ENCODE assay signal across 18 cellular contexts in the genomic region with DNA sequence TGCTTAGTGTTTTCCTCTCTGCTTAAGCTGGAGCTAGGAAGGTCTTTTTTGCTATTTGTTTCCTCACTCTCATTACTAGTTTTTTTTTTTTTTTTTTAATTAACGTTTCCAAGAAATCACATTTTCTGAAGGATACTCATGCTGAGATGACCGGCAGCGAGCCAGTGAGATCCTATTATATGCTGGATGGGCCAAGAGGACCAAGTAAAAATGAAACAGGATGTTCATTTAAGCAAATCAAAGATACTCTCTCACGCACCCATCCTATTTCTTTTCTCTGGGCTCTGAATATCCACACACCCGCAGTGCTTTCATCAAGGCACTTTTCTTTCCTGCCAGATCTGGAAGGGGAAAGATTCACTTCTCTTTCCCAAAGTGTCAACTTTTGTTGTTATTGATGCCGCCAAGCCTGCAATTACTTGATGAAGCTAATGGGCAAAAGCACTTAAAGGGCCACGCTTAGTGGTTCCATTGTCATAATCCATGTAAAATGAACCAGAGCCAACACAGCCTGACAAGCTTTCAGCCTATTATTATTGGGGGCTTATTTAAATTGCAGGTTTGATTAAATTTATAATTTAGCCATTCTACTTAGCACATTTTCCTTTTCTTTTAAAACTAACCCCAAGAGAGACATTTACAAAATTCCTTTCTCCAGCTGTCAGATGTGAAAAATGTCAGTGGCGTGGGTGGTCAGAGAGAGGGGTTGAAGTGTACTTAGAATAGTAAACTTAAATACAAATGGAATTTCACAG.
A peak's percentile ranks its signal among the peaks of the same experiment; 100 is the strongest.
DNase-seq lines count a peak whose midpoint lies in the region; ATAC-seq and TF ChIP-seq lines count a peak whose summit lies in the region.
"Had no signal": no experiment of that assay in that cellular context is flagged by ENCODE, and none has a peak within 500 bp of the region (broad histone marks: within the 10 kb centered on the region; RNA-seq: fewer than 3 reads in every experiment).

No MANE protein-coding gene starts in this region.

- H2BK5ac ChIP-seq in H9 (ENCODE audit: insufficient read length, low read length), result no peak overlapping the region

- no peak overlapping the region for H4K5ac ChIP-seq in H9 (ENCODE audit: insufficient read length, low read depth, low read length)

- no peak overlapping the region for H3K4me3 Mint-ChIP-seq in stimulated activated naive B cell treated with anti-CD40 and anti-IgM and Interleukin-4, amounts not matched to agents 10 μg/mL and 1 μg/mL and 100 μg/mL, for 72 hours
- H3K4me3 Mint-ChIP-seq in H9, result no peak overlapping the region
- H3K4me3 Mint-ChIP-seq: activated CD8-positive, alpha-beta memory T cell treated with anti-CD3 and anti-CD28 coated beads, Interleukin-2, amount 10 ng/mL, durations not matched to agents 7 days and 5 days; activated naive CD4-positive, alpha-beta T cell treated with anti-CD3 and anti-CD28 coated beads for 36 hours; CD4-positive, alpha-beta memory T cell; natural killer cell treated with Interleukin-12 subunit alpha and Interleukin-12 subunit beta and Interleukin-15 and Interleukin-18, amount 100 ng/mL, for 72 hours had no signal

- H3K9me3 Mint-ChIP-seq in stimulated activated naive B cell treated with anti-CD40 and anti-IgM and Interleukin-4, amounts not matched to agents 10 μg/mL and 1 μg/mL and 100 μg/mL, for 72 hours, result peaks cover 0 to 2% of the 10 kb centered on the region in 2 donors
- no peaks in the 10 kb centered on the region for H3K9me3 Mint-ChIP-seq in H9
- H3K9me3 Mint-ChIP-seq: activated naive CD4-positive, alpha-beta T cell treated with anti-CD3 and anti-CD28 coated beads for 36 hours; CD4-positive, alpha-beta memory T cell; natural killer cell treated with Interleukin-12 subunit alpha and Interleukin-12 subunit beta and Interleukin-15 and Interleukin-18, amount 100 ng/mL, for 72 hours had no signal

- no peak overlapping the region for H2BK15ac ChIP-seq in H9 (ENCODE audit: low read depth, low read length)

- H4K20me1 ChIP-seq in SK-N-SH (ENCODE audit: insufficient read depth), result no peaks in the 10 kb centered on the region
- no peaks in the 10 kb centered on the region for H4K20me1 ChIP-seq in H9 (ENCODE audit: control insufficient read depth, insufficient read depth, insufficient read length)

- H3K14ac ChIP-seq in H9 (ENCODE audit: insufficient read depth, low read length), result no peak overlapping the region

- H3K23me2 ChIP-seq in H9 (ENCODE audit: insufficient read length, low read depth, low read length, poor library complexity, severe bottlenecking), result no peaks in the 10 kb centered on the region

- TF ChIP-seq RAD21 in SK-N-SH (IDR thresholded peaks at IDR 0.05; ENCODE audit: low read length), result no peak

- H2BK12ac ChIP-seq in H9 (ENCODE audit: insufficient read length, low read depth, low read length), result no peak overlapping the region

- H2AK5ac ChIP-seq in H9 (ENCODE audit: insufficient read length, low read length), result no peak overlapping the region

- peaks cover 3 to 5% of the 10 kb centered on the region in 2 donors for H3K27me3 Mint-ChIP-seq in stimulated activated naive B cell treated with anti-CD40 and anti-IgM and Interleukin-4, amounts not matched to agents 10 μg/mL and 1 μg/mL and 100 μg/mL, for 72 hours
- H3K27me3 Mint-ChIP-seq in H9 (ENCODE audit: low read depth), result no peaks in the 10 kb centered on the region

- H3K4me3 ChIP-seq in skeletal muscle satellite cell (ENCODE audit: low read length) (peak overlapping the region; percentile 58), SK-N-SH (ENCODE audit: low read depth in 2 of 2, low read length in 1 of 2) (no peak overlapping the region)
- H3K4me3 ChIP-seq: breast epithelium, SK-N-MC had no signal

- no peak overlapping the region for H3K4ac ChIP-seq in H9 (ENCODE audit: low read depth, low read length)

- H3K79me2 ChIP-seq in SK-N-SH (ENCODE audit: insufficient read depth) (no peaks in the 10 kb centered on the region), H9 (ENCODE audit: insufficient read depth, low read length) (no peaks in the 10 kb centered on the region)

- no peak overlapping the region for H4K8ac ChIP-seq in H9 (replicated peaks; ENCODE audit: insufficient read length, low read depth, low read length)

- ATAC-seq in stimulated activated naive B cell treated with anti-CD40 and anti-IgM and Interleukin-4, amounts not matched to agents 10 μg/mL and 1 μg/mL and 100 μg/mL, for 72 hours (replicated peaks), result no peak
- ATAC-seq: activated CD8-positive, alpha-beta memory T cell treated with anti-CD3 and anti-CD28 coated beads, Interleukin-2, amount 10 ng/mL, durations not matched to agents 7 days and 5 days; natural killer cell treated with Interleukin-12 subunit alpha and Interleukin-12 subunit beta and Interleukin-15 and Interleukin-18, amount 100 ng/mL, for 72 hours had no signal

- TF ChIP-seq CTCF in SK-N-SH (IDR thresholded peaks at IDR 0.05) (no peak), H9 (conservative IDR thresholded peaks at IDR 0.05) (no peak)

- no peaks in the 10 kb centered on the region for H3F3A ChIP-seq in SK-N-SH (replicated peaks; ENCODE audit: insufficient read depth)

- H3K27ac ChIP-seq in SK-N-SH (ENCODE audit: low read depth in 2 of 2, low read length in 1 of 2) (no peak overlapping the region), H9 (ENCODE audit: insufficient read length, low read depth, low read length) (no peak overlapping the region)
- H3K27ac ChIP-seq: breast epithelium, SK-N-MC had no signal

- H3K56ac ChIP-seq in H9 (ENCODE audit: insufficient read length, low read depth, low read length), result no peak overlapping the region

- no peaks in the 10 kb centered on the region for H3K36me3 Mint-ChIP-seq in stimulated activated naive B cell treated with anti-CD40 and anti-IgM and Interleukin-4, amounts not matched to agents 10 μg/mL and 1 μg/mL and 100 μg/mL, for 72 hours
- no peaks in the 10 kb centered on the region for H3K36me3 Mint-ChIP-seq in H9 (ENCODE audit: insufficient read depth in 1 of 3, low read depth in 3 of 3)
- H3K36me3 Mint-ChIP-seq: activated CD8-positive, alpha-beta memory T cell treated with anti-CD3 and anti-CD28 coated beads, Interleukin-2, amount 10 ng/mL, durations not matched to agents 7 days and 5 days; CD4-positive, alpha-beta memory T cell; natural killer cell treated with Interleukin-12 subunit alpha and Interleukin-12 subunit beta and Interleukin-15 and Interleukin-18, amount 100 ng/mL, for 72 hours had no signal

- no peaks in the 10 kb centered on the region for H3K4me1 Mint-ChIP-seq in stimulated activated naive B cell treated with anti-CD40 and anti-IgM and Interleukin-4, amounts not matched to agents 10 μg/mL and 1 μg/mL and 100 μg/mL, for 72 hours
- H3K4me1 Mint-ChIP-seq in H9, result peaks cover 9% of the 10 kb centered on the region in 2 experiments
- H3K4me1 Mint-ChIP-seq: activated CD8-positive, alpha-beta memory T cell treated with anti-CD3 and anti-CD28 coated beads, Interleukin-2, amount 10 ng/mL, durations not matched to agents 7 days and 5 days; CD4-positive, alpha-beta memory T cell had no signal

- H2BK20ac ChIP-seq in H9 (ENCODE audit: low read depth, low read length, poor library complexity, severe bottlenecking), result no peak overlapping the region

- no peaks in the 10 kb centered on the region for H3K9me3 ChIP-seq in skeletal muscle satellite cell (replicated peaks; ENCODE audit: low read length)
- H3K9me3 ChIP-seq in SK-N-SH, result no peaks in the 10 kb centered on the region
- no peaks in the 10 kb centered on the region for H3K9me3 ChIP-seq in H9 (ENCODE audit: control insufficient read depth, low read depth, low read length)
- H3K9me3 ChIP-seq: breast epithelium had no signal

- no peak overlapping the region for H3K23ac ChIP-seq in H9 (ENCODE audit: insufficient read length, low read depth, low read length)

- no peak overlapping the region for H3T11ph ChIP-seq in H9 (ENCODE audit: low read length)

- H3K27ac Mint-ChIP-seq in stimulated activated naive B cell treated with anti-CD40 and anti-IgM and Interleukin-4, amounts not matched to agents 10 μg/mL and 1 μg/mL and 100 μg/mL, for 72 hours, result no peak overlapping the region
- peak overlapping the region in 1 of 3 experiments; percentile 16; a peak in 1 of 7 replicates for H3K27ac Mint-ChIP-seq in H9
- H3K27ac Mint-ChIP-seq: activated CD8-positive, alpha-beta memory T cell treated with anti-CD3 and anti-CD28 coated beads, Interleukin-2, amount 10 ng/mL, durations not matched to agents 7 days and 5 days; activated naive CD4-positive, alpha-beta T cell treated with anti-CD3 and anti-CD28 coated beads for 36 hours; CD4-positive, alpha-beta memory T cell; natural killer cell treated with Interleukin-12 subunit alpha and Interleukin-12 subunit beta and Interleukin-15 and Interleukin-18, amount 100 ng/mL, for 72 hours had no signal

- no peaks in the 10 kb centered on the region for H3K9me2 ChIP-seq in SK-N-SH

- H3K79me1 ChIP-seq in H9 (ENCODE audit: insufficient read depth, low read depth, low read length, poor library complexity, severe bottlenecking), result no peaks in the 10 kb centered on the region

- H3K18ac ChIP-seq in H9 (ENCODE audit: insufficient read length, low read depth, low read length), result no peak overlapping the region

- no peak overlapping the region for H2BK120ac ChIP-seq in H9 (ENCODE audit: low read depth, low read length, poor library complexity, severe bottlenecking)

- no peaks in the 10 kb centered on the region for H3K27me3 ChIP-seq in skeletal muscle satellite cell (ENCODE audit: control insufficient read depth, insufficient read depth, low read length)
- no peaks in the 10 kb centered on the region for H3K27me3 ChIP-seq in SK-N-SH (ENCODE audit: insufficient read depth)
- no peaks in the 10 kb centered on the region for H3K27me3 ChIP-seq in H9 (ENCODE audit: insufficient read depth, low read length)
- H3K27me3 ChIP-seq: breast epithelium had no signal

- WGBS in SK-N-SH (ENCODE audit: low lambda C conversion rate), result 36% methylated on average over 8 of the region's 8 CpGs
- no CpG with 5 or more reads among the region's 8 CpGs for WGBS in H9 (ENCODE audit: extremely low coverage, insufficient read length, low lambda C conversion rate)

- H4K91ac ChIP-seq in H9 (ENCODE audit: insufficient read length, low read depth, low read length), result no peak overlapping the region

- no peak for TF ChIP-seq EP300 in SK-N-SH (IDR thresholded peaks at IDR 0.05; ENCODE audit: borderline replicate concordance in 1 of 2, low read depth in 1 of 2, low read length in 1 of 2)

- DNase-seq in NCI-H2081 (lab: John Stamatoyannopoulos, UW), result peak; percentile 21 to 78
- DNase-seq in NCI-H2081 treated with DMSO at 0.1 percent for 48 hours (lab: John Stamatoyannopoulos, UW), result no peak
- DNase-seq in NCI-H748 treated with DMSO at 0.1 percent for 48 hours (lab: John Stamatoyannopoulos, UW), result peak; percentile 7
- peak; percentile 7 for DNase-seq in fibroblast of gingiva (ENCODE audit: low read depth)
- no peak for DNase-seq in SK-N-SH
- no peak for DNase-seq in stimulated activated naive B cell treated with anti-CD40 and anti-IgM and Interleukin-4, amounts not matched to agents 10 μg/mL and 1 μg/mL and 100 μg/mL, for 72 hours
- no peak for DNase-seq in H9
- DNase-seq: activated CD8-positive, alpha-beta memory T cell treated with anti-CD3 and anti-CD28 coated beads, Interleukin-2, amount 10 ng/mL, durations not matched to agents 7 days and 5 days; activated naive CD4-positive, alpha-beta T cell treated with anti-CD3 and anti-CD28 coated beads for 36 hours; CD4-positive, alpha-beta memory T cell; GF-D8; GOT3; hippocampal formation; NCI-H187 had no signal

- POLR2A ChIA-PET in SK-N-SH (lab: Yijun Ruan, JAX), result no interaction called here

- H3K36me3 ChIP-seq in skeletal muscle satellite cell (ENCODE audit: insufficient read depth, low read length) (no peaks in the 10 kb centered on the region), SK-N-SH (replicated peaks in 1 of 2; ENCODE audit: control insufficient read depth in 1 of 2, insufficient read depth in 2 of 2, low read length in 1 of 2) (no peaks in the 10 kb centered on the region)
- H3K36me3 ChIP-seq: breast epithelium had no signal

- peak overlapping the region; percentile 38 for H3K9ac ChIP-seq in skeletal muscle satellite cell (ENCODE audit: low read depth, low read length)
- no peak overlapping the region for H3K9ac ChIP-seq in SK-N-SH
- H3K9ac ChIP-seq in H9 (ENCODE audit: extremely low read depth, insufficient read length, low read length), result no peak overlapping the region

- CTCF ChIA-PET in SK-N-SH (lab: Yijun Ruan, JAX), result no interaction called here

- H2AFZ ChIP-seq in SK-N-SH (ENCODE audit: low read depth) (no peak overlapping the region), H9 (ENCODE audit: low read length) (no peak overlapping the region)

- peak overlapping the region; percentile 79 for H3K4me2 ChIP-seq in skeletal muscle satellite cell (ENCODE audit: low read length)
- no peak overlapping the region for H3K4me2 ChIP-seq in SK-N-SH
- no peak overlapping the region for H3K4me2 ChIP-seq in H9 (ENCODE audit: insufficient read depth, insufficient read length, low read length)

- H3K4me1 ChIP-seq in skeletal muscle satellite cell (ENCODE audit: control insufficient read depth, insufficient read depth, low read length), result peaks cover 10% of the 10 kb centered on the region
- H3K4me1 ChIP-seq in SK-N-SH (ENCODE audit: control insufficient read depth in 1 of 2, insufficient read depth in 2 of 2, low read depth in 1 of 2, low read length in 1 of 2), result no peaks in the 10 kb centered on the region
- H3K4me1 ChIP-seq in H9 (ENCODE audit: insufficient read depth, low read length), result no peaks in the 10 kb centered on the region; the same call in 1 of the 2 replicates
- H3K4me1 ChIP-seq: breast epithelium had no signal

Comparison
In these comparisons a context has a peak if more than half of its experiments do, and no peak if none do; other contexts are left out.
1. DNase-seq: peak in NCI-H2081 (2 of 2), NCI-H748 treated with DMSO at 0.1 percent for 48 hours (single experiment) and fibroblast of gingiva (single experiment); none in NCI-H2081 treated with DMSO at 0.1 percent for 48 hours (single experiment), SK-N-SH (single experiment), stimulated activated naive B cell treated with anti-CD40 and anti-IgM and Interleukin-4, amounts not matched to agents 10 μg/mL and 1 μg/mL and 100 μg/mL, for 72 hours (single experiment) and H9 (single experiment).